Comparison of ENCODE assay signal across 21 cellular contexts in genomic region chr2:227341553-227341952, GRCh38.
"Had no signal": no experiment of that assay in that cellular context is flagged by ENCODE, and none has a peak within 500 bp of the region (broad histone marks: within the 10 kb centered on the region; RNA-seq: fewer than 3 reads in every experiment).

No MANE protein-coding gene starts in this region.

- H3K4me3 ChIP-seq: coronary artery, dorsolateral prefrontal cortex, esophagus muscularis mucosa, gastrocnemius medialis, heart right ventricle, left lung, lower lobe of right lung, mucosa of descending colon had no signal

- DNase-seq: dermis blood vessel endothelial cell; dorsolateral prefrontal cortex; effector CD4-positive, alpha-beta T cell; effector memory CD4-positive, alpha-beta T cell; foreskin keratinocyte; gastrocnemius medialis; glutamatergic neuron; head of caudate nucleus; heart right ventricle; hippocampal formation; left cardiac atrium; left lung; left ventricle myocardium superior; lower lobe of right lung; mesenchymal stem cell; mucosa of descending colon; naive B cell had no signal

- H3K4me1 ChIP-seq: esophagus muscularis mucosa, foreskin keratinocyte, gastrocnemius medialis, heart right ventricle, left lung, lower lobe of right lung had no signal

- H3K27ac ChIP-seq: coronary artery, esophagus muscularis mucosa, foreskin keratinocyte, gastrocnemius medialis, heart right ventricle, left lung, lower lobe of right lung had no signal

- H3K9me3 ChIP-seq: esophagus muscularis mucosa, gastrocnemius medialis, heart right ventricle, left lung, lower lobe of right lung, mucosa of descending colon had no signal

- FAIRE-seq: endothelial cell of umbilical vein, keratinocyte had no signal
